ENCODE assay signal across 1 cellular context in the genomic region with DNA sequence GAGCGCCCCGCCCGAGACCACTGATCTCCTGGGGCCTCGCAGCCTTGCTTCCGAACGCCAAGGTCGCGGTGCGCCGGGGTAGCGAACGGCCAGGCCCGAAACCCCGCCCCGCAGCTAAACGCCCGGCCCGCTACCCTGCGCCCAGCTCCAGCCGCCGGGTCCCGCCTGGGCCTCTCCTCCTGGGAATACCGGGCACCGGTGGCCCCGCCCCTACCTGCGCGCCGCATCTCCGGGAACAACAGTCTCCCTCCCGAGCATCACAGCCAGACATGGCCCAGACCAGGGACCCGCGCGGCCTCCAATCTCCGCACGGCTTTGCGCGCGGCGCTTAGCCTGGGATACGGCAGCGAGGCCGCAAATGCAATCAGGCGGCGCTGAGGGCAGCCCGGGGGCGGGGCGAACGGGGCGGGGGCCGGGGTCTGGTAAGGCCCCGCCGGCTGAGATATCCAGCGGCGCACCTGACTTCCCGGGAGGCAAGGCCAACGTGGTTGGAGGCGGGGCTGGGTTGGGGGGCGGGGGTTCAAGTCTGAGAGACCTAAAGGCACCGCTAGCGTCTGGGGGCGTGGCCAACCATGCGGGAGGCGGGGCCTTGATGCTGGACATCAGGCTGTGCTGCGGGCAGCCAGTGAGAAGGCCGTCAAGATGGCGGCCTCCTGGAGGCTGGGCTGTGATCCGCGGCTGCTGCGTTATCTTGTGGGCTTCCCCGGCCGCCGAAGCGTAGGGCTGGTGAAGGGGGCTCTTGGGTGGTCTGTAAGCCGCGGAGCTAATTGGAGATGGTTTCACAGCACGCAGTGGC.
TF ChIP-seq lines count a peak whose summit lies in the region.

A gene with protein sequence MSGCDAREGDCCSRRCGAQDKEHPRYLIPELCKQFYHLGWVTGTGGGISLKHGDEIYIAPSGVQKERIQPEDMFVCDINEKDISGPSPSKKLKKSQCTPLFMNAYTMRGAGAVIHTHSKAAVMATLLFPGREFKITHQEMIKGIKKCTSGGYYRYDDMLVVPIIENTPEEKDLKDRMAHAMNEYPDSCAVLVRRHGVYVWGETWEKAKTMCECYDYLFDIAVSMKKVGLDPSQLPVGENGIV (minus strand): TSS at position 366 of the 796 bp plus-strand sequence. CDS start 95 bp downstream, at position 271.
A gene (plus strand): TSS at position 605 of the 796 bp plus-strand sequence. CDS start 38 bp downstream, at position 643.

TF ChIP-seq in K562, 482 proteins besides CTCF, POLR2A, EP300 and RAD21 (continued from another document and continues in another):
- TF ChIP-seq, protein P1, sequence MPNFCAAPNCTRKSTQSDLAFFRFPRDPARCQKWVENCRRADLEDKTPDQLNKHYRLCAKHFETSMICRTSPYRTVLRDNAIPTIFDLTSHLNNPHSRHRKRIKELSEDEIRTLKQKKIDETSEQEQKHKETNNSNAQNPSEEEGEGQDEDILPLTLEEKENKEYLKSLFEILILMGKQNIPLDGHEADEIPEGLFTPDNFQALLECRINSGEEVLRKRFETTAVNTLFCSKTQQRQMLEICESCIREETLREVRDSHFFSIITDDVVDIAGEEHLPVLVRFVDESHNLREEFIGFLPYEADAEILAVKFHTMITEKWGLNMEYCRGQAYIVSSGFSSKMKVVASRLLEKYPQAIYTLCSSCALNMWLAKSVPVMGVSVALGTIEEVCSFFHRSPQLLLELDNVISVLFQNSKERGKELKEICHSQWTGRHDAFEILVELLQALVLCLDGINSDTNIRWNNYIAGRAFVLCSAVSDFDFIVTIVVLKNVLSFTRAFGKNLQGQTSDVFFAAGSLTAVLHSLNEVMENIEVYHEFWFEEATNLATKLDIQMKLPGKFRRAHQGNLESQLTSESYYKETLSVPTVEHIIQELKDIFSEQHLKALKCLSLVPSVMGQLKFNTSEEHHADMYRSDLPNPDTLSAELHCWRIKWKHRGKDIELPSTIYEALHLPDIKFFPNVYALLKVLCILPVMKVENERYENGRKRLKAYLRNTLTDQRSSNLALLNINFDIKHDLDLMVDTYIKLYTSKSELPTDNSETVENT (CRISPR knock-in tag; IDR thresholded peaks at IDR 0.05), result peak; percentile 91
- TF ChIP-seq SIRT6 (IDR thresholded peaks at IDR 0.05; ENCODE audit: low read depth, low read length) (no peak), ZNF75A (CRISPR knock-in tag; IDR thresholded peaks at IDR 0.05) (no peak), KDM5B (IDR thresholded peaks at IDR 0.05; ENCODE audit: insufficient replicate concordance, low read depth, low read length) (peak; percentile 98), ARHGAP35 (IDR thresholded peaks at IDR 0.05; ENCODE audit: partially characterized antibody) (no peak), CBX1 (IDR thresholded peaks at IDR 0.05; ENCODE audit: low read depth) (peak; percentile 67; the same call in 1 of the 2 replicates), ZNF695 (CRISPR knock-in tag; IDR thresholded peaks at IDR 0.05) (peak; percentile 47; the same call in 1 of the 2 replicates), ZFP36 (IDR thresholded peaks at IDR 0.05; ENCODE audit: low read depth, low read length, partially characterized antibody) (no peak), ZNF146 (CRISPR knock-in tag; IDR thresholded peaks at IDR 0.05; ENCODE audit: unreplicated experiment) (no peak), NR2C2 (CRISPR knock-in tag; IDR thresholded peaks at IDR 0.05) (no peak), NR2C2 (tag; IDR thresholded peaks at IDR 0.05) (peak; percentile 67), ASH1L (IDR thresholded peaks at IDR 0.05; ENCODE audit: borderline replicate concordance, low read depth, partially characterized antibody) (no peak), NFYB (IDR thresholded peaks at IDR 0.05; ENCODE audit: extremely low read depth, insufficient read length) (no peak), RBM34 (IDR thresholded peaks at IDR 0.05; ENCODE audit: borderline replicate concordance, insufficient read depth, low read length) (no peak), HNRNPUL1 (IDR thresholded peaks at IDR 0.05; ENCODE audit: low read length) (no peak), SREBF1 (IDR thresholded peaks at IDR 0.05; ENCODE audit: borderline replicate concordance, low read depth, low read length) (no peak), RCOR1 (IDR thresholded peaks at IDR 0.05; ENCODE audit: borderline replicate concordance in 1 of 2, low read depth in 2 of 2, low read length in 2 of 2) (no peak), ZNF184 (CRISPR knock-in tag; IDR thresholded peaks at IDR 0.05) (no peak), ARID1B (IDR thresholded peaks at IDR 0.05) (no peak), TAF1 (IDR thresholded peaks at IDR 0.05; ENCODE audit: control insufficient read depth, extremely low read depth, insufficient read depth, low read length, severe bottlenecking) (peak; percentile 81), CHD4 (IDR thresholded peaks at IDR 0.05; ENCODE audit: insufficient read depth, insufficient replicate concordance, low read depth, low read length, poor library complexity, severe bottlenecking) (no peak), CC2D1A (IDR thresholded peaks at IDR 0.05) (no peak), IRF2 (CRISPR knock-in tag; IDR thresholded peaks at IDR 0.05) (no peak), TCFL5 (CRISPR knock-in tag; conservative IDR thresholded peaks at IDR 0.05) (no peak)
- TF ChIP-seq, protein P2, sequence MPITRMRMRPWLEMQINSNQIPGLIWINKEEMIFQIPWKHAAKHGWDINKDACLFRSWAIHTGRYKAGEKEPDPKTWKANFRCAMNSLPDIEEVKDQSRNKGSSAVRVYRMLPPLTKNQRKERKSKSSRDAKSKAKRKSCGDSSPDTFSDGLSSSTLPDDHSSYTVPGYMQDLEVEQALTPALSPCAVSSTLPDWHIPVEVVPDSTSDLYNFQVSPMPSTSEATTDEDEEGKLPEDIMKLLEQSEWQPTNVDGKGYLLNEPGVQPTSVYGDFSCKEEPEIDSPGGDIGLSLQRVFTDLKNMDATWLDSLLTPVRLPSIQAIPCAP (CRISPR knock-in tag; IDR thresholded peaks at IDR 0.05; ENCODE audit: borderline replicate concordance), result no peak
- TF ChIP-seq, protein P3, sequence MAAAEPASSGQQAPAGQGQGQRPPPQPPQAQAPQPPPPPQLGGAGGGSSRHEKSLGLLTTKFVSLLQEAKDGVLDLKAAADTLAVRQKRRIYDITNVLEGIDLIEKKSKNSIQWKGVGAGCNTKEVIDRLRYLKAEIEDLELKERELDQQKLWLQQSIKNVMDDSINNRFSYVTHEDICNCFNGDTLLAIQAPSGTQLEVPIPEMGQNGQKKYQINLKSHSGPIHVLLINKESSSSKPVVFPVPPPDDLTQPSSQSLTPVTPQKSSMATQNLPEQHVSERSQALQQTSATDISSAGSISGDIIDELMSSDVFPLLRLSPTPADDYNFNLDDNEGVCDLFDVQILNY (CRISPR knock-in tag; IDR thresholded peaks at IDR 0.05), result no peak
- TF ChIP-seq, protein P4, sequence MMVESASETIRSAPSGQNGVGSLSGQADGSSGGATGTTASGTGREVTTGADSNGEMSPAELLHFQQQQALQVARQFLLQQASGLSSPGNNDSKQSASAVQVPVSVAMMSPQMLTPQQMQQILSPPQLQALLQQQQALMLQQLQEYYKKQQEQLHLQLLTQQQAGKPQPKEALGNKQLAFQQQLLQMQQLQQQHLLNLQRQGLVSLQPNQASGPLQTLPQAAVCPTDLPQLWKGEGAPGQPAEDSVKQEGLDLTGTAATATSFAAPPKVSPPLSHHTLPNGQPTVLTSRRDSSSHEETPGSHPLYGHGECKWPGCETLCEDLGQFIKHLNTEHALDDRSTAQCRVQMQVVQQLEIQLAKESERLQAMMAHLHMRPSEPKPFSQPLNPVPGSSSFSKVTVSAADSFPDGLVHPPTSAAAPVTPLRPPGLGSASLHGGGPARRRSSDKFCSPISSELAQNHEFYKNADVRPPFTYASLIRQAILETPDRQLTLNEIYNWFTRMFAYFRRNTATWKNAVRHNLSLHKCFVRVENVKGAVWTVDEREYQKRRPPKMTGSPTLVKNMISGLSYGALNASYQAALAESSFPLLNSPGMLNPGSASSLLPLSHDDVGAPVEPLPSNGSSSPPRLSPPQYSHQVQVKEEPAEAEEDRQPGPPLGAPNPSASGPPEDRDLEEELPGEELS (CRISPR knock-in tag; IDR thresholded peaks at IDR 0.05; ENCODE audit: borderline replicate concordance), result no peak
- TF ChIP-seq, protein P5, sequence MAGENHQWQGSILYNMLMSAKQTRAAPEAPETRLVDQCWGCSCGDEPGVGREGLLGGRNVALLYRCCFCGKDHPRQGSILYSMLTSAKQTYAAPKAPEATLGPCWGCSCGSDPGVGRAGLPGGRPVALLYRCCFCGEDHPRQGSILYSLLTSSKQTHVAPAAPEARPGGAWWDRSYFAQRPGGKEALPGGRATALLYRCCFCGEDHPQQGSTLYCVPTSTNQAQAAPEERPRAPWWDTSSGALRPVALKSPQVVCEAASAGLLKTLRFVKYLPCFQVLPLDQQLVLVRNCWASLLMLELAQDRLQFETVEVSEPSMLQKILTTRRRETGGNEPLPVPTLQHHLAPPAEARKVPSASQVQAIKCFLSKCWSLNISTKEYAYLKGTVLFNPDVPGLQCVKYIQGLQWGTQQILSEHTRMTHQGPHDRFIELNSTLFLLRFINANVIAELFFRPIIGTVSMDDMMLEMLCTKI (IDR thresholded peaks at IDR 0.05; ENCODE audit: partially characterized antibody), result no peak
- TF ChIP-seq, protein P6, sequence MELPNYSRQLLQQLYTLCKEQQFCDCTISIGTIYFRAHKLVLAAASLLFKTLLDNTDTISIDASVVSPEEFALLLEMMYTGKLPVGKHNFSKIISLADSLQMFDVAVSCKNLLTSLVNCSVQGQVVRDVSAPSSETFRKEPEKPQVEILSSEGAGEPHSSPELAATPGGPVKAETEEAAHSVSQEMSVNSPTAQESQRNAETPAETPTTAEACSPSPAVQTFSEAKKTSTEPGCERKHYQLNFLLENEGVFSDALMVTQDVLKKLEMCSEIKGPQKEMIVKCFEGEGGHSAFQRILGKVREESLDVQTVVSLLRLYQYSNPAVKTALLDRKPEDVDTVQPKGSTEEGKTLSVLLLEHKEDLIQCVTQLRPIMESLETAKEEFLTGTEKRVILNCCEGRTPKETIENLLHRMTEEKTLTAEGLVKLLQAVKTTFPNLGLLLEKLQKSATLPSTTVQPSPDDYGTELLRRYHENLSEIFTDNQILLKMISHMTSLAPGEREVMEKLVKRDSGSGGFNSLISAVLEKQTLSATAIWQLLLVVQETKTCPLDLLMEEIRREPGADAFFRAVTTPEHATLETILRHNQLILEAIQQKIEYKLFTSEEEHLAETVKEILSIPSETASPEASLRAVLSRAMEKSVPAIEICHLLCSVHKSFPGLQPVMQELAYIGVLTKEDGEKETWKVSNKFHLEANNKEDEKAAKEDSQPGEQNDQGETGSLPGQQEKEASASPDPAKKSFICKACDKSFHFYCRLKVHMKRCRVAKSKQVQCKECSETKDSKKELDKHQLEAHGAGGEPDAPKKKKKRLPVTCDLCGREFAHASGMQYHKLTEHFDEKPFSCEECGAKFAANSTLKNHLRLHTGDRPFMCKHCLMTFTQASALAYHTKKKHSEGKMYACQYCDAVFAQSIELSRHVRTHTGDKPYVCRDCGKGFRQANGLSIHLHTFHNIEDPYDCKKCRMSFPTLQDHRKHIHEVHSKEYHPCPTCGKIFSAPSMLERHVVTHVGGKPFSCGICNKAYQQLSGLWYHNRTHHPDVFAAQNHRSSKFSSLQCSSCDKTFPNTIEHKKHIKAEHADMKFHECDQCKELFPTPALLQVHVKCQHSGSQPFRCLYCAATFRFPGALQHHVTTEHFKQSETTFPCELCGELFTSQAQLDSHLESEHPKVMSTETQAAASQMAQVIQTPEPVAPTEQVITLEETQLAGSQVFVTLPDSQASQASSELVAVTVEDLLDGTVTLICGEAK (IDR thresholded peaks at IDR 0.05), result no peak
- TF ChIP-seq, protein P6 (CRISPR knock-in tag; IDR thresholded peaks at IDR 0.05), result no peak
- TF ChIP-seq, protein P7, sequence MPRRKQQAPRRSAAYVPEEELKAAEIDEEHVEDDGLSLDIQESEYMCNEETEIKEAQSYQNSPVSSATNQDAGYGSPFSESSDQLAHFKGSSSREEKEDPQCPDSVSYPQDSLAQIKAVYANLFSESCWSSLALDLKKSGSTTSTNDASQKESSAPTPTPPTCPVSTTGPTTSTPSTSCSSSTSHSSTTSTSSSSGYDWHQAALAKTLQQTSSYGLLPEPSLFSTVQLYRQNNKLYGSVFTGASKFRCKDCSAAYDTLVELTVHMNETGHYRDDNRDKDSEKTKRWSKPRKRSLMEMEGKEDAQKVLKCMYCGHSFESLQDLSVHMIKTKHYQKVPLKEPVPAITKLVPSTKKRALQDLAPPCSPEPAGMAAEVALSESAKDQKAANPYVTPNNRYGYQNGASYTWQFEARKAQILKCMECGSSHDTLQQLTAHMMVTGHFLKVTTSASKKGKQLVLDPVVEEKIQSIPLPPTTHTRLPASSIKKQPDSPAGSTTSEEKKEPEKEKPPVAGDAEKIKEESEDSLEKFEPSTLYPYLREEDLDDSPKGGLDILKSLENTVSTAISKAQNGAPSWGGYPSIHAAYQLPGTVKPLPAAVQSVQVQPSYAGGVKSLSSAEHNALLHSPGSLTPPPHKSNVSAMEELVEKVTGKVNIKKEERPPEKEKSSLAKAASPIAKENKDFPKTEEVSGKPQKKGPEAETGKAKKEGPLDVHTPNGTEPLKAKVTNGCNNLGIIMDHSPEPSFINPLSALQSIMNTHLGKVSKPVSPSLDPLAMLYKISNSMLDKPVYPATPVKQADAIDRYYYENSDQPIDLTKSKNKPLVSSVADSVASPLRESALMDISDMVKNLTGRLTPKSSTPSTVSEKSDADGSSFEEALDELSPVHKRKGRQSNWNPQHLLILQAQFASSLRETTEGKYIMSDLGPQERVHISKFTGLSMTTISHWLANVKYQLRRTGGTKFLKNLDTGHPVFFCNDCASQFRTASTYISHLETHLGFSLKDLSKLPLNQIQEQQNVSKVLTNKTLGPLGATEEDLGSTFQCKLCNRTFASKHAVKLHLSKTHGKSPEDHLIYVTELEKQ (CRISPR knock-in tag; IDR thresholded peaks at IDR 0.05), result no peak
